Comparison of ENCODE assay signal across 1 cellular context in genomic region chr2:20593072-20594034, GRCh38.
TF ChIP-seq lines count a peak whose summit lies in the region.

No MANE protein-coding gene starts in this region.

TF ChIP-seq in HepG2, 621 proteins besides CTCF, POLR2A, EP300 and RAD21 (continued from another document and continues in another):
- peak; percentile 92 for TF ChIP-seq HNF1A (IDR thresholded peaks at IDR 0.05; ENCODE audit: low read depth)
- TF ChIP-seq HNF1A (CRISPR knock-in tag; IDR thresholded peaks at IDR 0.05; ENCODE audit: borderline replicate concordance) = peak; percentile 99
- peak; percentile 22; the same call in 1 of the 2 replicates for TF ChIP-seq NFE2L2 (IDR thresholded peaks at IDR 0.05; ENCODE audit: low read length)
- peak; percentile 100 for TF ChIP-seq REPIN1 (CRISPR knock-in tag; IDR thresholded peaks at IDR 0.05; ENCODE audit: borderline replicate concordance, low read depth)
- TF ChIP-seq KLF13 (CRISPR knock-in tag; IDR thresholded peaks at IDR 0.05) = 0 out of 2 replicates have a peak, but pooled peaks have one; percentile 26
- no peak for TF ChIP-seq GPN1 (CRISPR knock-in tag; IDR thresholded peaks at IDR 0.05; ENCODE audit: borderline replicate concordance)
- 0 out of 2 replicates have a peak, but pooled peaks have one; percentile 79 for TF ChIP-seq ZNF17 (CRISPR knock-in tag; IDR thresholded peaks at IDR 0.05)
- peak; percentile 99 for TF ChIP-seq HIVEP1 (CRISPR knock-in tag; IDR thresholded peaks at IDR 0.05)
- peak; percentile 85 for TF ChIP-seq ZNF142 (CRISPR knock-in tag; IDR thresholded peaks at IDR 0.05)
- TF ChIP-seq ETS1 (CRISPR knock-in tag; IDR thresholded peaks at IDR 0.05) = no peak
- TF ChIP-seq MXI1 (IDR thresholded peaks at IDR 0.05; ENCODE audit: borderline replicate concordance, low read depth, low read length) = peak; percentile 81; the same call in 1 of the 3 replicates
- TF ChIP-seq KLF15 (CRISPR knock-in tag; IDR thresholded peaks at IDR 0.05; ENCODE audit: borderline replicate concordance) = no peak
- TF ChIP-seq ZC3H13 (CRISPR knock-in tag; IDR thresholded peaks at IDR 0.05) = peak; percentile 70; the same call in 1 of the 2 replicates
- TF ChIP-seq ZNF572 (CRISPR knock-in tag; IDR thresholded peaks at IDR 0.05) = peak; percentile 93
- peak; percentile 96 for TF ChIP-seq ARID5B (CRISPR knock-in tag; IDR thresholded peaks at IDR 0.05)
- TF ChIP-seq RFX1 (IDR thresholded peaks at IDR 0.05) = no peak
- TF ChIP-seq MXD3 (CRISPR knock-in tag; IDR thresholded peaks at IDR 0.05) = peak; percentile 85; the same call in 1 of the 2 replicates
- peak; percentile 73; the same call in 1 of the 2 replicates for TF ChIP-seq ZNF383 (CRISPR knock-in tag; IDR thresholded peaks at IDR 0.05; ENCODE audit: borderline replicate concordance)
- peak; percentile 97; the same call in 1 of the 2 replicates for TF ChIP-seq ZNF275 (CRISPR knock-in tag; IDR thresholded peaks at IDR 0.05; ENCODE audit: borderline replicate concordance)
- TF ChIP-seq MBNL3 (CRISPR knock-in tag; conservative IDR thresholded peaks at IDR 0.05) = no peak
- TF ChIP-seq RXRB (CRISPR knock-in tag; IDR thresholded peaks at IDR 0.05; ENCODE audit: borderline replicate concordance) = peak; percentile 100
- peak; percentile 67; the same call in 1 of the 2 replicates for TF ChIP-seq ZNF143 (CRISPR knock-in tag; IDR thresholded peaks at IDR 0.05)
- TF ChIP-seq TCF7L2 (IDR thresholded peaks at IDR 0.05; ENCODE audit: low read depth, low read length) = peak; percentile 90
- peak; percentile 82; the same call in 1 of the 2 replicates for TF ChIP-seq THAP9 (CRISPR knock-in tag; IDR thresholded peaks at IDR 0.05; ENCODE audit: borderline replicate concordance)
- TF ChIP-seq ZNF839 (CRISPR knock-in tag; IDR thresholded peaks at IDR 0.05; ENCODE audit: borderline replicate concordance) = no peak
- TF ChIP-seq SMAD3 (CRISPR knock-in tag; IDR thresholded peaks at IDR 0.05) = peak; percentile 99
- TF ChIP-seq IRF2 (CRISPR knock-in tag; IDR thresholded peaks at IDR 0.05) = peak; percentile 96
- peak; percentile 92; the same call in 1 of the 2 replicates for TF ChIP-seq TP53 (CRISPR knock-in tag; conservative IDR thresholded peaks at IDR 0.05)
- TF ChIP-seq ZNF335 (CRISPR knock-in tag; IDR thresholded peaks at IDR 0.05) = peak; percentile 92
- peak; percentile 98 for TF ChIP-seq HDAC2 (CRISPR knock-in tag; IDR thresholded peaks at IDR 0.05)
- peak; percentile 97 for TF ChIP-seq ZNF34 (CRISPR knock-in tag; IDR thresholded peaks at IDR 0.05; ENCODE audit: borderline replicate concordance)
- peak; percentile 96; the same call in 1 of the 2 replicates for TF ChIP-seq AKAP8 (CRISPR knock-in tag; IDR thresholded peaks at IDR 0.05)
- TF ChIP-seq ZNF709 (CRISPR knock-in tag; IDR thresholded peaks at IDR 0.05) = peak; percentile 93
- TF ChIP-seq KAT7 (CRISPR knock-in tag; IDR thresholded peaks at IDR 0.05; ENCODE audit: borderline replicate concordance) = no peak; the same call in none of the 2 replicates
- TF ChIP-seq NCOA5 (CRISPR knock-in tag; IDR thresholded peaks at IDR 0.05) = no peak
- peak; percentile 96 for TF ChIP-seq ZNF205 (CRISPR knock-in tag; IDR thresholded peaks at IDR 0.05)
- peak; percentile 80 for TF ChIP-seq ATF7 (IDR thresholded peaks at IDR 0.05)
- peak; percentile 98 for TF ChIP-seq ATF7 (CRISPR knock-in tag; IDR thresholded peaks at IDR 0.05)
